ENCODE assay signal across 9 cellular contexts in genomic region chr5:161580621-161581020, GRCh38. TPM values are rescaled to one million over a fixed set of nuclear protein-coding genes. Genes with fewer than 3 reads are reported as not detected.
"Had no signal": no experiment of that assay in that cellular context is flagged by ENCODE, and none has a peak within 500 bp of the region (broad histone marks: within the 10 kb centered on the region; RNA-seq: fewer than 3 reads in every experiment).

No MANE protein-coding gene starts in this region.

- FAIRE-seq: H1, H54, HTR-8/SVneo, K562 had no signal

- H3K4me3 Mint-ChIP-seq: GM23338, H9 had no signal

- H3K9me3 Mint-ChIP-seq: GM23338, H9 had no signal

- H3K27ac Mint-ChIP-seq: GM23338, H9 had no signal

- DNase-seq: H9, HCEC 1CT, IMR-90 had no signal

- H3K4me3 ChIP-seq: GM23338, K562 had no signal

- ATAC-seq: GM23338, K562 had no signal

- H3K4me1 Mint-ChIP-seq: GM23338, H9 had no signal

RNA-seq across cellular contexts. Expression of gene GABRB2, which starts 34.1 kb away (rescaled TPM):
- total RNA-seq: HT-29, IMR-90, K562 had no signal
- polyA plus RNA-seq: IMR-90, K562 had no signal
